8 cellular contexts compared by ENCODE assay signal in the genomic region with DNA sequence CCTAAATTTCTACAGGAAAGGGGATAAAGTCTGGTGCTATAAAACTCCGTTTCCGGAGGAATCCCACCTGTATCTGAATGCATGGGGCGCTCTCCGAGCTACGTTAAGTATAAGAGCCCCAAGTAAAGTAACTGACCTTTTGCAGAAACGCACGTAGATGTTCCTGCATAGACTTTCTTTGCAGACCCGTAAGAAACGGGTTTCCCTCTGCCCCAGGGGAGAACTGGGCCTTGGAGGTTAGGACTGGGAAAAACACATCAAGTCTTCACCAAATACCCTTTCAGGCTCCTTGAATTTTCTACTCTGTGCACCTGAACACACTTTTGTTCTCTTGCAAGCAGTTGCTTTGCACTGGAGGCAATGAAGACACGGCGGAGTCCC. TPM values are rescaled to one million over a fixed set of nuclear protein-coding genes. Genes with fewer than 3 reads are reported as not detected.
DNase-seq lines count a peak whose midpoint lies in the region; ATAC-seq and TF ChIP-seq lines count a peak whose summit lies in the region.
"Not testable (repeated sequence)": the region's sequence is repeated elsewhere in the genome, so short reads cannot be mapped to it uniquely, and the experiment has no call there.

No MANE protein-coding gene starts in this region.

- H3K9me3 ChIP-seq in CD4-positive, CD25-positive, alpha-beta regulatory T cell (ENCODE audit: control insufficient read depth in 2 of 2, low read length in 2 of 2); SK-N-MC (ENCODE audit: low read depth, low read length); neuronal stem cell (replicated peaks in 1 of 2; ENCODE audit: control insufficient read depth in 2 of 2, insufficient read depth in 1 of 2, low read depth in 1 of 2, low read length in 2 of 2); testis: not testable (repeated sequence)

- not testable (repeated sequence) for H2BK5ac ChIP-seq in neuronal stem cell (ENCODE audit: low read length)

- not testable (repeated sequence) for H4K91ac ChIP-seq in neuronal stem cell (ENCODE audit: low read depth, low read length, poor library complexity)

- peak overlapping the region; percentile 97 to 99 (median 97) for H3K27ac Mint-ChIP-seq in CD4-positive, CD25-positive, alpha-beta regulatory T cell
- peak overlapping the region; percentile 99 for H3K27ac Mint-ChIP-seq in activated naive CD8-positive, alpha-beta T cell treated with anti-CD3 and anti-CD28 coated beads for 36 hours
- peak overlapping the region; percentile 72 for H3K27ac Mint-ChIP-seq in endothelial cell (ENCODE audit: unreplicated experiment)

- not testable (repeated sequence) for H3K27me3 Mint-ChIP-seq in CD4-positive, CD25-positive, alpha-beta regulatory T cell; activated naive CD8-positive, alpha-beta T cell treated with anti-CD3 and anti-CD28 coated beads for 36 hours
- H3K27me3 Mint-ChIP-seq in endothelial cell (ENCODE audit: unreplicated experiment): peaks cover 27% of the 10 kb centered on the region

- TF ChIP-seq POLR2A in testis (IDR thresholded peaks at IDR 0.05): not testable (repeated sequence)

- H3K4me2 ChIP-seq in neuronal stem cell (ENCODE audit: insufficient read depth, low read length, poor library complexity, severe bottlenecking): peak overlapping the region; percentile 94

- peak overlapping the region; percentile 44 for H3K18ac ChIP-seq in neuronal stem cell (ENCODE audit: low read length)

- not testable (repeated sequence) for H2BK15ac ChIP-seq in neuronal stem cell (ENCODE audit: low read length)

- H2AK5ac ChIP-seq in neuronal stem cell (ENCODE audit: low read depth, low read length): not testable (repeated sequence)

- not testable (repeated sequence) for DNase-seq in CD4-positive, CD25-positive, alpha-beta regulatory T cell; SK-N-MC (ENCODE audit: low read depth, low spot score); activated naive CD8-positive, alpha-beta T cell treated with anti-CD3 and anti-CD28 coated beads for 36 hours; endothelial cell (ENCODE audit: low spot score); kidney epithelial cell (ENCODE audit: low read depth); neuronal stem cell (ENCODE audit: low spot score); testis

- not testable (repeated sequence) for H3K36me3 ChIP-seq in CD4-positive, CD25-positive, alpha-beta regulatory T cell (ENCODE audit: control insufficient read depth, insufficient read depth, low read length); SK-N-MC (ENCODE audit: insufficient read depth, low read length); kidney epithelial cell (ENCODE audit: control insufficient read depth, insufficient read depth, low read length); testis (ENCODE audit: low read depth, missing control alignments)
- peaks cover 2 to 28% of the 10 kb centered on the region in 2 donors for H3K36me3 ChIP-seq in neuronal stem cell (replicated peaks in 1 of 2; ENCODE audit: control insufficient read depth in 2 of 2, insufficient read depth in 2 of 2, low read length in 2 of 2)

- H3K27ac ChIP-seq in CD4-positive, CD25-positive, alpha-beta regulatory T cell (ENCODE audit: insufficient read depth, low read length, poor library complexity, severe bottlenecking): peak overlapping the region; percentile 93
- H3K27ac ChIP-seq in SK-N-MC (peak overlapping the region; percentile 54), testis (peak overlapping the region; percentile 81 to 88)
- not testable (repeated sequence) for H3K27ac ChIP-seq in neuronal stem cell (replicated peaks; ENCODE audit: low read length)

- not testable (repeated sequence) for H3K9me3 Mint-ChIP-seq in CD4-positive, CD25-positive, alpha-beta regulatory T cell; activated naive CD8-positive, alpha-beta T cell treated with anti-CD3 and anti-CD28 coated beads for 36 hours; endothelial cell (ENCODE audit: unreplicated experiment)

- peak overlapping the region; percentile 91 for H3K4me3 ChIP-seq in CD4-positive, CD25-positive, alpha-beta regulatory T cell (ENCODE audit: low read depth, low read length)
- H3K4me3 ChIP-seq in SK-N-MC: peak overlapping the region; percentile 98
- H3K4me3 ChIP-seq in kidney epithelial cell (ENCODE audit: low read depth, low read length): peak overlapping the region; percentile 87
- peak overlapping the region; percentile 93 to 94 for H3K4me3 ChIP-seq in neuronal stem cell (ENCODE audit: low read length in 2 of 2)
- peak overlapping the region; percentile 85 to 93 for H3K4me3 ChIP-seq in testis

- H3K23ac ChIP-seq in neuronal stem cell (ENCODE audit: low read depth, low read length, poor library complexity): peak overlapping the region; percentile 99

- H3K4me3 Mint-ChIP-seq in CD4-positive, CD25-positive, alpha-beta regulatory T cell: peak overlapping the region; percentile 90 to 98 (median 96)
- H3K4me3 Mint-ChIP-seq in activated naive CD8-positive, alpha-beta T cell treated with anti-CD3 and anti-CD28 coated beads for 36 hours: peak overlapping the region; percentile 100
- H3K4me3 Mint-ChIP-seq in endothelial cell (ENCODE audit: unreplicated experiment): peak overlapping the region; percentile 96

- peaks cover 17% of the 10 kb centered on the region for H3K79me1 ChIP-seq in neuronal stem cell (ENCODE audit: low read depth, low read length)

- H2AFZ ChIP-seq in neuronal stem cell (ENCODE audit: low read length): peak overlapping the region; percentile 97

- peak overlapping the region; percentile 4 for H2BK12ac ChIP-seq in neuronal stem cell (ENCODE audit: low read length)

- H3K4ac ChIP-seq in neuronal stem cell (ENCODE audit: low read length): not testable (repeated sequence)

- H3K27me3 ChIP-seq in CD4-positive, CD25-positive, alpha-beta regulatory T cell (ENCODE audit: control insufficient read depth, insufficient read depth, low read length); kidney epithelial cell (ENCODE audit: control insufficient read depth, insufficient read depth, low read length); neuronal stem cell (ENCODE audit: control insufficient read depth in 3 of 3, insufficient read depth in 3 of 3, low read depth in 1 of 3, low read length in 3 of 3); testis: not testable (repeated sequence)

- not testable (repeated sequence) for TF ChIP-seq CTCF in endothelial cell (IDR thresholded peaks at IDR 0.05; ENCODE audit: unreplicated experiment); kidney epithelial cell (IDR thresholded peaks at IDR 0.05; ENCODE audit: insufficient read depth, low read length, poor library complexity, severe bottlenecking); testis (IDR thresholded peaks at IDR 0.05)

- H3K14ac ChIP-seq in neuronal stem cell (ENCODE audit: low read length): peak overlapping the region; percentile 85

- not testable (repeated sequence) for H2BK120ac ChIP-seq in neuronal stem cell (ENCODE audit: low read depth, low read length)

- H4K8ac ChIP-seq in neuronal stem cell (ENCODE audit: low read depth, low read length): not testable (repeated sequence)

- H3K36me3 Mint-ChIP-seq in CD4-positive, CD25-positive, alpha-beta regulatory T cell; endothelial cell (ENCODE audit: low read depth, unreplicated experiment): not testable (repeated sequence)
- peaks cover 20% of the 10 kb centered on the region for H3K36me3 Mint-ChIP-seq in activated naive CD8-positive, alpha-beta T cell treated with anti-CD3 and anti-CD28 coated beads for 36 hours

- no CpG with 5 or more reads among the region's 11 CpGs for WGBS in neuronal stem cell (ENCODE audit: extremely low coverage in 2 of 2, insufficient read length in 2 of 2, insufficient replicate concordance in 1 of 2), 2 donors
- 1 to 2% methylated on average over 9 to 11 of the region's 11 CpGs for WGBS in testis, 2 donors

- H3K4me1 Mint-ChIP-seq in CD4-positive, CD25-positive, alpha-beta regulatory T cell: peaks cover 5 to 49% (median 19%) of the 10 kb centered on the region in 4 donors
- H3K4me1 Mint-ChIP-seq in activated naive CD8-positive, alpha-beta T cell treated with anti-CD3 and anti-CD28 coated beads for 36 hours: peaks cover 16% of the 10 kb centered on the region
- peaks cover 16% of the 10 kb centered on the region for H3K4me1 Mint-ChIP-seq in endothelial cell (ENCODE audit: unreplicated experiment)

- H3K4me1 ChIP-seq in CD4-positive, CD25-positive, alpha-beta regulatory T cell (ENCODE audit: control insufficient read depth, insufficient read depth, low read length, poor library complexity, severe bottlenecking): peaks cover 41% of the 10 kb centered on the region
- peaks cover 8 to 22% of the 10 kb centered on the region in 2 donors for H3K4me1 ChIP-seq in neuronal stem cell (ENCODE audit: control insufficient read depth in 2 of 2, insufficient read depth in 1 of 2, low read depth in 1 of 2, low read length in 2 of 2)
- peaks cover 31% of the 10 kb centered on the region for H3K4me1 ChIP-seq in testis

- peak in 1 of 2 donors; percentile 3 for ATAC-seq in CD4-positive, CD25-positive, alpha-beta regulatory T cell (ENCODE audit: low read depth in 2 of 2)
- peak; percentile 3 for ATAC-seq in HG03457 (IDR thresholded peaks at IDR 0.05; ENCODE audit: unreplicated experiment)

- H3K9ac ChIP-seq in SK-N-MC (ENCODE audit: insufficient read length) (peak overlapping the region; percentile 97), neuronal stem cell (ENCODE audit: low read depth, low read length, poor library complexity) (peak overlapping the region; percentile 95)

- intact Hi-C loops in testis (cut with DNase I; ENCODE audit: low total_unique reads): not testable (repeated sequence)

RNA-seq across cellular contexts. Expression of a gene that starts 10.0 kb away (rescaled TPM):
- total RNA-seq in CD4-positive, CD25-positive, alpha-beta regulatory T cell: 148 TPM
- polyA plus RNA-seq in CD4-positive, CD25-positive, alpha-beta regulatory T cell: 100 to 1,000 TPM; 139 to 202 (median 159) TPM
- total RNA-seq in activated naive CD8-positive, alpha-beta T cell treated with anti-CD3 and anti-CD28 coated beads for 36 hours: 100 to 1,000 TPM in 1 of 2 experiments, 10 to 100 TPM in 1; 98.7 to 106 TPM
- 283 TPM for total RNA-seq in endothelial cell (ENCODE audit: unreplicated experiment)
- total RNA-seq in kidney epithelial cell: 54.1 and 66.7 TPM in 2 replicates
- polyA plus RNA-seq in neuronal stem cell (2013, experiment 1 of 2): 44.4 TPM
- polyA plus RNA-seq in neuronal stem cell (2013, experiment 2 of 2): 44.1 TPM
- 100 to 1,000 TPM; 127 to 140 TPM for total RNA-seq in testis
- polyA plus RNA-seq in testis (ENCODE audit: insufficient read depth, low read depth, low replicate concordance): 51.1 TPM

RNA-seq across cellular contexts. Expression of a gene that starts 11.9 kb away (rescaled TPM):
- total RNA-seq in CD4-positive, CD25-positive, alpha-beta regulatory T cell: 40.6 TPM
- under 1 TPM; 0.28 to 0.86 (median 0.59) TPM for polyA plus RNA-seq in CD4-positive, CD25-positive, alpha-beta regulatory T cell
- 10 to 100 TPM; 37.9 to 39.0 TPM for total RNA-seq in activated naive CD8-positive, alpha-beta T cell treated with anti-CD3 and anti-CD28 coated beads for 36 hours
- 19.9 TPM for total RNA-seq in endothelial cell (ENCODE audit: unreplicated experiment)
- 11.4 and 15.3 TPM in 2 replicates for total RNA-seq in kidney epithelial cell
- polyA plus RNA-seq in neuronal stem cell (2013, experiment 1 of 2): 12.8 TPM
- 12.5 TPM for polyA plus RNA-seq in neuronal stem cell (2013, experiment 2 of 2)
- total RNA-seq in testis: 10 to 100 TPM; 14.7 to 26.5 TPM
- 13.3 TPM for polyA plus RNA-seq in testis (ENCODE audit: insufficient read depth, low read depth, low replicate concordance)

RNA-seq across cellular contexts. Expression of a gene that starts 27.0 kb away (rescaled TPM):
- 103 TPM for total RNA-seq in CD4-positive, CD25-positive, alpha-beta regulatory T cell
- 1 to 10 TPM; 2.5 to 5.5 (median 3.6) TPM for polyA plus RNA-seq in CD4-positive, CD25-positive, alpha-beta regulatory T cell
- 10 to 100 TPM; 53.1 to 54.2 TPM for total RNA-seq in activated naive CD8-positive, alpha-beta T cell treated with anti-CD3 and anti-CD28 coated beads for 36 hours
- total RNA-seq in endothelial cell (ENCODE audit: unreplicated experiment) (48.1 TPM), kidney epithelial cell (18.8 and 32.1 TPM in 2 replicates), testis (100 to 1,000 TPM; 149 to 200 TPM)
- polyA plus RNA-seq in neuronal stem cell (2013, experiment 1 of 2): 15.0 TPM
- polyA plus RNA-seq in neuronal stem cell (2013, experiment 2 of 2): 16.5 TPM
- 104 TPM for polyA plus RNA-seq in testis (ENCODE audit: insufficient read depth, low read depth, low replicate concordance)

RNA-seq across cellular contexts. Expression of a gene that starts 29.9 kb away (rescaled TPM):
- 6.9 TPM for total RNA-seq in CD4-positive, CD25-positive, alpha-beta regulatory T cell
- 1 to 10 TPM; 4.4 to 8.8 (median 6.0) TPM for polyA plus RNA-seq in CD4-positive, CD25-positive, alpha-beta regulatory T cell
- total RNA-seq in activated naive CD8-positive, alpha-beta T cell treated with anti-CD3 and anti-CD28 coated beads for 36 hours: 1 to 10 TPM; 5.7 to 5.9 TPM
- total RNA-seq in endothelial cell (ENCODE audit: unreplicated experiment): 10.5 TPM
- total RNA-seq in kidney epithelial cell: 1.8 and 8.6 TPM in 2 replicates
- polyA plus RNA-seq in neuronal stem cell (2013, experiment 1 of 2): 4.4 TPM
- polyA plus RNA-seq in neuronal stem cell (2013, experiment 2 of 2): 3.8 TPM
- 10 to 100 TPM; 10.6 to 16.7 TPM for total RNA-seq in testis
- 1.1 TPM for polyA plus RNA-seq in testis (ENCODE audit: insufficient read depth, low read depth, low replicate concordance)

RNA-seq across cellular contexts. Expression of a gene that starts 29.9 kb away (rescaled TPM):
- total RNA-seq in CD4-positive, CD25-positive, alpha-beta regulatory T cell: 20.8 TPM
- 10 to 100 TPM in 2 of 4 donors, 1 to 10 TPM in 2; 8.2 to 20.3 (median 10.0) TPM for polyA plus RNA-seq in CD4-positive, CD25-positive, alpha-beta regulatory T cell
- 10 to 100 TPM; 31.0 to 35.0 TPM for total RNA-seq in activated naive CD8-positive, alpha-beta T cell treated with anti-CD3 and anti-CD28 coated beads for 36 hours
- 71.8 TPM for total RNA-seq in endothelial cell (ENCODE audit: unreplicated experiment)
- total RNA-seq in kidney epithelial cell: 167 and 178 TPM in 2 replicates
- polyA plus RNA-seq in neuronal stem cell (2013, experiment 1 of 2): 49.3 TPM
- polyA plus RNA-seq in neuronal stem cell (2013, experiment 2 of 2): 49.1 TPM
- total RNA-seq in testis: 100 to 1,000 TPM in 1 of 2 donors, 10 to 100 TPM in 1; 80.1 to 108 TPM
- polyA plus RNA-seq in testis (ENCODE audit: insufficient read depth, low read depth, low replicate concordance): 50.1 TPM
